Comparison of ENCODE assay signal across 21 cellular contexts in the genomic region with DNA sequence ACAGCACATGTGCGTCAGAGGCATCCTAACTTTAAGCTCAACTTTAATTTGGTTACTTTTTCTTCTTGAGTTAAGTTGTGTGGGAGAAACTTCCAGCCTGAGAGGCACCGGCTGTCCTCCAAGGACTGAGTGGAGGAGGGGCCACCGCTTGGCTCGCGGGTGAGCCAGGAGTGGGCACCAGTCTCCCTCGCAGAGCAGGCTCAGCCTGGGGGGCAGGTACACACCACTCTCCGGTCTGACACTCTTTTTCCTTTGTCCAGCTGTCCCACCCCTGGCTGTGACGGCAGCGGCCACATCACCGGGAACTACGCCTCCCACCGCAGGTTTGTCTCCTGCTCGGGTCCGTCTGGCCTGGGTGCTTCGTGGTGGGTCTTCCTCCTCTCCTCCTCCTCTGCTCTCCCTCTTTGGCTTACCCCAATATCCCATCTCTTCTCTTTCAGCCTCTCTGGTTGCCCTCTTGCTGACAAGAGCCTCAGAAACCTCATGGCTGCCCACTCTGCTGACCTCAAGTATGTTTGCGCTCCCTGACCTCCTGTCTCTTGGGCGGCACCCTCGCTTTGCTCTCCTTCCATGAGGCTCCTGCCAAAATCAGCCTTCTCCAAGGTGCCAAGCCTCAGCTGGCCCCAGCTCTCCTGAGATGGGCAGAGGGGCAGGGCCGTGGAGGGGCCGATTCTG. TPM values are rescaled to one million over a fixed set of nuclear protein-coding genes. Genes with fewer than 3 reads are reported as not detected.
DNase-seq lines count a peak whose midpoint lies in the region; ATAC-seq and TF ChIP-seq lines count a peak whose summit lies in the region.
"Had no signal": no experiment of that assay in that cellular context is flagged by ENCODE, and none has a peak within 500 bp of the region (broad histone marks: within the 10 kb centered on the region; RNA-seq: fewer than 3 reads in every experiment).

No MANE protein-coding gene starts in this region.

- no peak for TF ChIP-seq EP300 in stomach (IDR thresholded peaks at IDR 0.05)

- H3K27ac ChIP-seq in stomach (no peak overlapping the region), dorsolateral prefrontal cortex (peak overlapping the region in 3 of 59 donors; percentile 10 to 37 (median 26)), tibial artery (no peak overlapping the region)
- H3K27ac ChIP-seq: neutrophil, PC-9 had no signal

- TF ChIP-seq CTCF in stomach (IDR thresholded peaks at IDR 0.05) (no peak), dorsolateral prefrontal cortex (IDR thresholded peaks at IDR 0.05 in 54 of 56, conservative IDR thresholded peaks at IDR 0.05 in 2 of 56; ENCODE audit: low read depth in 1 of 56, partially characterized antibody in 56 of 56) (no peak), tibial artery (IDR thresholded peaks at IDR 0.05) (no peak)

- intact Hi-C loops in stomach (cut with DNase I; ENCODE audit: low total_unique reads) (no loop called here), dorsolateral prefrontal cortex (cut with DNase I) (no loop called here), tibial artery (cut with DNase I; ENCODE audit: low total_unique reads) (no loop called here)

- no peaks in the 10 kb centered on the region for H3K36me3 Mint-ChIP-seq in T-helper 17 cell (ENCODE audit: low read depth)

- H3K9me3 ChIP-seq in T-helper 17 cell (ENCODE audit: control insufficient read depth, low read length, poor library complexity, severe bottlenecking) (no peaks in the 10 kb centered on the region), stomach (no peaks in the 10 kb centered on the region), tibial artery (no peaks in the 10 kb centered on the region)
- H3K9me3 ChIP-seq: heart left ventricle, neutrophil, right lobe of liver, SK-N-SH had no signal

- no peak overlapping the region for H3K4me3 Mint-ChIP-seq in T-helper 17 cell

- 71 to 76% (median 73%) methylated on average over 18 to 20 of the region's 20 CpGs for WGBS in stomach, 5 donors

- H3K4me1 ChIP-seq in stomach, result peaks cover 0 to 26% (median 10%) of the 10 kb centered on the region in 4 donors
- no peaks in the 10 kb centered on the region for H3K4me1 ChIP-seq in tibial artery

- peaks cover 8% of the 10 kb centered on the region for H3K27me3 Mint-ChIP-seq in T-helper 17 cell

- peaks cover 0 to 15% (median 0%) of the 10 kb centered on the region in 3 donors for H3K27me3 ChIP-seq in stomach
- peaks cover 0 to 4% (median 0%) of the 10 kb centered on the region in 45 donors for H3K27me3 ChIP-seq in dorsolateral prefrontal cortex
- peaks cover 0 to 53% of the 10 kb centered on the region in 2 donors for H3K27me3 ChIP-seq in tibial artery
- H3K27me3 ChIP-seq: neutrophil, right lobe of liver had no signal

- H3K27ac Mint-ChIP-seq in T-helper 17 cell, result peak overlapping the region; percentile 73

- DNase-seq in NCI-H2227 (lab: John Stamatoyannopoulos, UW; ENCODE audit: unreplicated experiment), result peak; percentile 28
- no peak for DNase-seq in NCI-H2227 treated with DMSO at 0.1 percent for 48 hours (lab: John Stamatoyannopoulos, UW)
- DNase-seq in T-helper 17 cell, result no peak
- DNase-seq in medulla oblongata (ENCODE audit: extremely low spot score), result peak; percentile 35
- DNase-seq in stomach, result peak; percentile 72
- DNase-seq in dorsolateral prefrontal cortex, result no peak
- no peak for DNase-seq in tibial artery
- no peak for DNase-seq in stimulated activated CD4-positive, alpha-beta T cell treated with anti-CD3 and anti-CD28 coated beads, Interleukin-1b, Interleukin-23, amount 100 ng/mL, for 48 hours
- DNase-seq: activated CD4-positive, alpha-beta T cell treated with anti-CD3 and anti-CD28 coated beads for 4 hours; activated CD8-positive, alpha-beta memory T cell treated with anti-CD3 and anti-CD28 coated beads, Interleukin-2, amount 50 U/mL, for 4 hours; activated effector memory CD4-positive, alpha-beta T cell treated with anti-CD3 and anti-CD28 coated beads, Interleukin-2, amount 50 U/mL, for 16 hours; DMS 273 treated with DMSO at 0.1 percent for 48 hours; midbrain; NCI-H748 treated with DMSO at 0.1 percent for 48 hours; SK-N-SH had no signal

- H3K36me3 ChIP-seq in stomach, result no peaks in the 10 kb centered on the region
- H3K36me3 ChIP-seq in tibial artery, result no peaks in the 10 kb centered on the region
- H3K36me3 ChIP-seq: heart left ventricle, neutrophil, right lobe of liver had no signal

- H3K4me3 ChIP-seq in stomach (no peak overlapping the region), dorsolateral prefrontal cortex (no peak overlapping the region), tibial artery (no peak overlapping the region)
- H3K4me3 ChIP-seq: heart left ventricle, PC-9, right lobe of liver had no signal

- peaks cover 36% of the 10 kb centered on the region for H3K4me1 Mint-ChIP-seq in T-helper 17 cell

- no peak for TF ChIP-seq POLR2A in stomach (IDR thresholded peaks at IDR 0.05)

- no peak for ATAC-seq in T-helper 17 cell

RNA-seq across cellular contexts. Expression of a gene that starts 32.6 kb away (rescaled TPM):
- total RNA-seq in T-helper 17 cell, result 10 to 100 TPM; 70.9 to 71.5 TPM
- 100 to 1,000 TPM in 1 of 5 donors, 10 to 100 TPM in 4; 15.2 to 107 (median 57.4) TPM for total RNA-seq in stomach
- 10 to 100 TPM; 14.1 to 29.3 (median 23.8) TPM for polyA plus RNA-seq in stomach
- total RNA-seq in dorsolateral prefrontal cortex, result 100 to 1,000 TPM in 58 of 120 experiments, 10 to 100 TPM in 62; 66.2 to 152 (median 98.4) TPM

RNA-seq across cellular contexts. Expression of a gene that starts 58.7 kb away (rescaled TPM):
- total RNA-seq in T-helper 17 cell, result not detected
- under 1 TPM in 1 of 5 donors, not detected in 4; 0.55 TPM for total RNA-seq in stomach
- polyA plus RNA-seq in stomach, result under 1 TPM in 2 of 3 donors, not detected in 1; 0.08 to 0.25 TPM
- total RNA-seq in dorsolateral prefrontal cortex, result 10 to 100 TPM in 35 of 120 experiments, 1 to 10 TPM in 85; 4.4 to 16.0 (median 8.6) TPM
- total RNA-seq: LHCN-M2, PC-9, subcutaneous adipose tissue had no signal

Comparison
In these comparisons a context has a peak if more than half of its experiments do, and no peak if none do; other contexts are left out.
1. DNase-seq: peak in NCI-H2227 (single experiment), medulla oblongata (single experiment) and stomach (single experiment); none in NCI-H2227 treated with DMSO at 0.1 percent for 48 hours (single experiment), T-helper 17 cell (0 of 3), dorsolateral prefrontal cortex (0 of 10), tibial artery (0 of 2) and stimulated activated CD4-positive, alpha-beta T cell treated with anti-CD3 and anti-CD28 coated beads, Interleukin-1b, Interleukin-23, amount 100 ng/mL, for 48 hours (single experiment).